Comparison of ENCODE assay signal across 37 cellular contexts in genomic region chr15:60601098-60601497, GRCh38.
"Had no signal": no experiment of that assay in that cellular context is flagged by ENCODE, and none has a peak within 500 bp of the region (broad histone marks: within the 10 kb centered on the region; RNA-seq: fewer than 3 reads in every experiment).

No MANE protein-coding gene starts in this region.

- H3K4me3 ChIP-seq: ascending aorta, body of pancreas, breast epithelium had no signal

- H3K27ac Mint-ChIP-seq: activated CD4-positive, alpha-beta memory T cell treated with anti-CD3 and anti-CD28 coated beads, Interleukin-2, amount 10 ng/mL, durations not matched to agents 7 days and 5 days; activated CD4-positive, alpha-beta T cell treated with anti-CD3 and anti-CD28 coated beads for 36 hours; activated CD4-positive, alpha-beta T cell treated with anti-CD3 and anti-CD28 coated beads, Interleukin-2, amount 10 ng/mL, durations not matched to agents 7 days and 5 days; activated CD8-positive, alpha-beta memory T cell treated with anti-CD3 and anti-CD28 coated beads, Interleukin-2, amount 10 ng/mL, durations not matched to agents 7 days and 5 days; activated CD8-positive, alpha-beta T cell treated with anti-CD3 and anti-CD28 coated beads, Interleukin-2, amount 10 ng/mL, durations not matched to agents 7 days and 5 days; activated naive CD4-positive, alpha-beta T cell treated with anti-CD3 and anti-CD28 coated beads, Interleukin-2, amount 10 ng/mL, durations not matched to agents 7 days and 5 days; activated naive CD4-positive, alpha-beta T cell treated with anti-CD3 and anti-CD28 coated beads, Interleukin-2, amount 50 U/mL, for 24 hours; activated naive CD8-positive, alpha-beta T cell; activated naive CD8-positive, alpha-beta T cell treated with anti-CD3 and anti-CD28 coated beads, Interleukin-2, amount 10 ng/mL, durations not matched to agents 7 days and 5 days; activated naive CD8-positive, alpha-beta T cell treated with anti-CD3 and anti-CD28 coated beads, Interleukin-2, amount 50 U/mL, for 24 hours; activated T-cell treated with anti-CD3 and anti-CD28 coated beads, Interleukin-2, amount 50 U/mL, for 24 hours; activated T-helper 2 cell treated with anti-CD3 and anti-CD28 coated beads, Interferon-gamma antibody, Interleukin-2, Interleukin-4, amounts not matched to agents 10 μg/mL and 5 μg/mL and 100 μg/mL, durations not matched to agents 14 hours and 24 hours and 36 hours; T-helper 1 cell treated with Interleukin-12 subunit alpha and Interleukin-12 subunit beta and Interleukin-4 antibody, amounts not matched to agents 30 μg/mL and 1 μg/mL, for 36 hours; T-helper 2 cell treated with Interferon-gamma antibody and Interleukin-4, amounts not matched to agents 5 μg/mL and 100 μg/mL, for 36 hours had no signal

- H3K4me3 Mint-ChIP-seq: activated CD4-positive, alpha-beta memory T cell treated with anti-CD3 and anti-CD28 coated beads, Interleukin-2, amount 10 ng/mL, durations not matched to agents 7 days and 5 days; activated CD4-positive, alpha-beta T cell treated with anti-CD3 and anti-CD28 coated beads for 36 hours; activated CD4-positive, alpha-beta T cell treated with anti-CD3 and anti-CD28 coated beads, Interleukin-2, amount 10 ng/mL, durations not matched to agents 7 days and 5 days; activated CD8-positive, alpha-beta memory T cell treated with anti-CD3 and anti-CD28 coated beads, Interleukin-2, amount 10 ng/mL, durations not matched to agents 7 days and 5 days; activated CD8-positive, alpha-beta T cell treated with anti-CD3 and anti-CD28 coated beads, Interleukin-2, amount 10 ng/mL, durations not matched to agents 7 days and 5 days; activated naive CD4-positive, alpha-beta T cell treated with anti-CD3 and anti-CD28 coated beads, Interleukin-2, amount 10 ng/mL, durations not matched to agents 7 days and 5 days; activated naive CD4-positive, alpha-beta T cell treated with anti-CD3 and anti-CD28 coated beads, Interleukin-2, amount 50 U/mL, for 24 hours; activated naive CD8-positive, alpha-beta T cell; activated naive CD8-positive, alpha-beta T cell treated with anti-CD3 and anti-CD28 coated beads, Interleukin-2, amount 10 ng/mL, durations not matched to agents 7 days and 5 days; activated naive CD8-positive, alpha-beta T cell treated with anti-CD3 and anti-CD28 coated beads, Interleukin-2, amount 50 U/mL, for 24 hours; activated T-cell treated with anti-CD3 and anti-CD28 coated beads, Interleukin-2, amount 50 U/mL, for 24 hours; T-helper 1 cell treated with Interleukin-12 subunit alpha and Interleukin-12 subunit beta and Interleukin-4 antibody, amounts not matched to agents 30 μg/mL and 1 μg/mL, for 36 hours; T-helper 2 cell treated with Interferon-gamma antibody and Interleukin-4, amounts not matched to agents 5 μg/mL and 100 μg/mL, for 36 hours had no signal

- H3K27me3 Mint-ChIP-seq: activated CD4-positive, alpha-beta T cell treated with anti-CD3 and anti-CD28 coated beads for 36 hours; activated naive CD4-positive, alpha-beta T cell treated with anti-CD3 and anti-CD28 coated beads, Interleukin-2, amount 10 ng/mL, durations not matched to agents 7 days and 5 days; activated naive CD4-positive, alpha-beta T cell treated with anti-CD3 and anti-CD28 coated beads, Interleukin-2, amount 50 U/mL, for 24 hours; activated naive CD8-positive, alpha-beta T cell; activated T-cell treated with anti-CD3 and anti-CD28 coated beads, Interleukin-2, amount 50 U/mL, for 24 hours had no signal

- DNase-seq: activated CD4-positive, alpha-beta memory T cell treated with anti-CD3 and anti-CD28 coated beads, Interleukin-2, amount 10 ng/mL, durations not matched to agents 7 days and 5 days; activated CD4-positive, alpha-beta T cell treated with anti-CD3 and anti-CD28 coated beads for 1 hour; activated CD4-positive, alpha-beta T cell treated with anti-CD3 and anti-CD28 coated beads for 36 hours; activated CD4-positive, alpha-beta T cell treated with anti-CD3 and anti-CD28 coated beads for 48 hours; activated CD4-positive, alpha-beta T cell treated with anti-CD3 and anti-CD28 coated beads, Interleukin-2, amount 10 ng/mL, durations not matched to agents 7 days and 5 days; activated CD4-positive, alpha-beta T cell treated with anti-CD3 and anti-CD28 coated beads, Interleukin-2, amount 50 U/mL, for 48 hours; activated CD4-positive, CD25-positive, alpha-beta regulatory T cell; activated CD8-positive, alpha-beta memory T cell treated with anti-CD3 and anti-CD28 coated beads for 24 hours; activated CD8-positive, alpha-beta memory T cell treated with anti-CD3 and anti-CD28 coated beads, Interleukin-2, amount 10 ng/mL, durations not matched to agents 7 days and 5 days; activated CD8-positive, alpha-beta memory T cell treated with anti-CD3 and anti-CD28 coated beads, Interleukin-2, amount 50 U/mL, for 48 hours; activated CD8-positive, alpha-beta T cell treated with anti-CD3 and anti-CD28 coated beads, Interleukin-2, amount 10 ng/mL, durations not matched to agents 7 days and 5 days; activated effector memory CD4-positive, alpha-beta T cell treated with Interleukin-2 at 50 U/mL for 16 hours; activated gamma-delta T cell; activated naive CD4-positive, alpha-beta T cell treated with anti-CD3 and anti-CD28 coated beads, Interleukin-2, amount 10 ng/mL, durations not matched to agents 7 days and 5 days; activated naive CD4-positive, alpha-beta T cell treated with Interleukin-2 at 50 U/mL for 16 hours; activated naive CD8-positive, alpha-beta T cell treated with anti-CD3 and anti-CD28 coated beads, Interleukin-2, amount 10 ng/mL, durations not matched to agents 7 days and 5 days; activated naive CD8-positive, alpha-beta T cell treated with anti-CD3 and anti-CD28 coated beads, Interleukin-2, amount 50 U/mL, for 24 hours; activated T-cell treated with anti-CD3 and anti-CD28 coated beads, Interleukin-2, amount 50 U/mL, for 24 hours; activated T-cell treated with anti-CD3 and anti-CD28 coated beads, Interleukin-2, amount 50 U/mL, for 48 hours; amygdala; anterior cingulate cortex; body of pancreas; brain microvascular endothelial cell; central memory CD4-positive, alpha-beta T cell; T-helper 1 cell; T-helper 2 cell; T-helper 9 cell had no signal

- H3K9me3 Mint-ChIP-seq: activated CD4-positive, alpha-beta T cell treated with anti-CD3 and anti-CD28 coated beads, Interleukin-2, amount 10 ng/mL, durations not matched to agents 7 days and 5 days; activated naive CD4-positive, alpha-beta T cell treated with anti-CD3 and anti-CD28 coated beads, Interleukin-2, amount 10 ng/mL, durations not matched to agents 7 days and 5 days; activated naive CD4-positive, alpha-beta T cell treated with anti-CD3 and anti-CD28 coated beads, Interleukin-2, amount 50 U/mL, for 24 hours; activated naive CD8-positive, alpha-beta T cell treated with anti-CD3 and anti-CD28 coated beads, Interleukin-2, amount 10 ng/mL, durations not matched to agents 7 days and 5 days; activated naive CD8-positive, alpha-beta T cell treated with anti-CD3 and anti-CD28 coated beads, Interleukin-2, amount 50 U/mL, for 24 hours; activated T-cell treated with anti-CD3 and anti-CD28 coated beads, Interleukin-2, amount 50 U/mL, for 24 hours; activated T-helper 2 cell treated with anti-CD3 and anti-CD28 coated beads, Interferon-gamma antibody, Interleukin-2, Interleukin-4, amounts not matched to agents 10 μg/mL and 5 μg/mL and 100 μg/mL, durations not matched to agents 14 hours and 24 hours and 36 hours; T-helper 1 cell treated with Interleukin-12 subunit alpha and Interleukin-12 subunit beta and Interleukin-4 antibody, amounts not matched to agents 30 μg/mL and 1 μg/mL, for 36 hours; T-helper 2 cell treated with Interferon-gamma antibody and Interleukin-4, amounts not matched to agents 5 μg/mL and 100 μg/mL, for 36 hours had no signal

- H3K9me3 ChIP-seq: ascending aorta, body of pancreas, breast epithelium had no signal

- H3K36me3 ChIP-seq: ascending aorta, brain microvascular endothelial cell, breast epithelium had no signal

- ATAC-seq: activated CD4-positive, alpha-beta T cell treated with anti-CD3 and anti-CD28 coated beads for 36 hours; activated CD4-positive, CD25-positive, alpha-beta regulatory T cell treated with anti-CD3 and anti-CD28 coated beads, Interleukin-2, amount 50 U/mL, for 24 hours; activated CD8-positive, alpha-beta memory T cell treated with anti-CD3 and anti-CD28 coated beads, Interleukin-2, amount 10 ng/mL, durations not matched to agents 7 days and 5 days; activated CD8-positive, alpha-beta T cell treated with anti-CD3 and anti-CD28 coated beads, Interleukin-2, amount 10 ng/mL, durations not matched to agents 7 days and 5 days; activated naive CD8-positive, alpha-beta T cell treated with anti-CD3 and anti-CD28 coated beads, Interleukin-2, amount 50 U/mL, for 24 hours; body of pancreas had no signal

- H3K4me1 ChIP-seq: breast epithelium had no signal

- H3K36me3 Mint-ChIP-seq: activated CD8-positive, alpha-beta memory T cell treated with anti-CD3 and anti-CD28 coated beads, Interleukin-2, amount 10 ng/mL, durations not matched to agents 7 days and 5 days; activated naive CD4-positive, alpha-beta T cell treated with anti-CD3 and anti-CD28 coated beads, Interleukin-2, amount 10 ng/mL, durations not matched to agents 7 days and 5 days; activated naive CD4-positive, alpha-beta T cell treated with anti-CD3 and anti-CD28 coated beads, Interleukin-2, amount 50 U/mL, for 24 hours had no signal

- H3K27me3 ChIP-seq: ascending aorta, body of pancreas, brain microvascular endothelial cell, breast epithelium had no signal

- FAIRE-seq: TTC549 had no signal

- H3K27ac ChIP-seq: ascending aorta, body of pancreas, brain microvascular endothelial cell, breast epithelium, VCaP had no signal
